Comparison of ENCODE assay signal across 11 cellular contexts in genomic region chr14:20434701-20435453, GRCh38. TPM values are rescaled to one million over a fixed set of nuclear protein-coding genes. Genes with fewer than 3 reads are reported as not detected.
DNase-seq lines count a peak whose midpoint lies in the region; ATAC-seq and TF ChIP-seq lines count a peak whose summit lies in the region.
"Had no signal": no experiment of that assay in that cellular context is flagged by ENCODE, and none has a peak within 500 bp of the region (broad histone marks: within the 10 kb centered on the region; RNA-seq: fewer than 3 reads in every experiment).

No MANE protein-coding gene starts in this region.

- no peaks in the 10 kb centered on the region for H3K36me3 Mint-ChIP-seq in HFFc6 (ENCODE audit: low read depth)
- H3K36me3 Mint-ChIP-seq: activated naive CD8-positive, alpha-beta T cell treated with anti-CD3 and anti-CD28 coated beads, Interleukin-2, amount 10 ng/mL, durations not matched to agents 7 days and 5 days had no signal

- peaks cover 10% of the 10 kb centered on the region for H3K27me3 Mint-ChIP-seq in HFFc6 (ENCODE audit: insufficient read depth)

- H3K4me3 ChIP-seq in skeletal muscle cell (ENCODE audit: low read depth, low read length) (peak overlapping the region; percentile 22), HAP-1 (no peak overlapping the region)

- H3K9me3 ChIP-seq in HAP-1, result no peaks in the 10 kb centered on the region

- in situ Hi-C loops in HAP-1 (cut with MboI; ENCODE audit: low sequenced_read_pairs), result no loop called here

- H3K9me3 Mint-ChIP-seq in HFFc6, result no peaks in the 10 kb centered on the region
- H3K9me3 Mint-ChIP-seq: activated naive CD8-positive, alpha-beta T cell treated with anti-CD3 and anti-CD28 coated beads, Interleukin-2, amount 10 ng/mL, durations not matched to agents 7 days and 5 days had no signal

- no peak overlapping the region for H3K27ac Mint-ChIP-seq in HFFc6
- H3K27ac Mint-ChIP-seq: activated naive CD8-positive, alpha-beta T cell treated with anti-CD3 and anti-CD28 coated beads, Interleukin-2, amount 10 ng/mL, durations not matched to agents 7 days and 5 days had no signal

- H3K36me3 ChIP-seq in HAP-1 (replicated peaks), result no peaks in the 10 kb centered on the region

- DNase-seq in HFFc6 (no peak), caudate nucleus (lab: John Stamatoyannopoulos, UW) (peak in 55 of 61 donors; percentile 17 to 97 (median 59)), inferior parietal cortex (ENCODE audit: extremely low spot score) (peak; percentile 76), skeletal muscle cell (ENCODE audit: low read depth) (no peak), HAP-1 (ENCODE audit: low spot score in 2 of 2) (no peak), OCI-M1 (lab: John Stamatoyannopoulos, UW) (no peak)
- no peak for DNase-seq in activated CD4-positive, alpha-beta T cell treated with anti-CD3 and anti-CD28 coated beads, Interleukin-2, amount 50 U/mL, for 4 hours
- DNase-seq: activated naive CD8-positive, alpha-beta T cell treated with anti-CD3 and anti-CD28 coated beads, Interleukin-2, amount 10 ng/mL, durations not matched to agents 7 days and 5 days; GDM1 had no signal

- no peak for ATAC-seq in GM21367 (IDR thresholded peaks at IDR 0.05; ENCODE audit: unreplicated experiment)

- peak overlapping the region; percentile 67 for H3K4me3 Mint-ChIP-seq in HFFc6
- H3K4me3 Mint-ChIP-seq: activated naive CD8-positive, alpha-beta T cell treated with anti-CD3 and anti-CD28 coated beads, Interleukin-2, amount 10 ng/mL, durations not matched to agents 7 days and 5 days had no signal

- no peak for TF ChIP-seq CTCF in HFFc6 (IDR thresholded peaks at IDR 0.05)

- H3K27me3 ChIP-seq in HAP-1 (ENCODE audit: low read depth), result no peaks in the 10 kb centered on the region

- H3K4me1 Mint-ChIP-seq in HFFc6 (ENCODE audit: low read depth), result peaks cover 19% of the 10 kb centered on the region

- peak overlapping the region; percentile 87 for H3K27ac ChIP-seq in caudate nucleus (ENCODE audit: low read depth, low read length)
- H3K27ac ChIP-seq: VCaP had no signal

- no peaks in the 10 kb centered on the region for H3K4me1 ChIP-seq in HAP-1

RNA-seq across cellular contexts. Expression of gene KLHL33, which starts 1.1 kb away (rescaled TPM):
- under 1 TPM in 1 of 6 experiments, not detected in 5; 0.05 TPM for total RNA-seq in HFFc6 (2021; fragmentation: NEBNext Ultra II Directional; extraction: Animal tissue kit (Norgen Biotek cat#: 25700))

RNA-seq across cellular contexts. Expression of gene OSGEP, which starts 19.7 kb away (rescaled TPM):
- 10 to 100 TPM; 26.4 to 33.8 (median 30.7) TPM for total RNA-seq in HFFc6 (2021; fragmentation: NEBNext Ultra II Directional; extraction: Animal tissue kit (Norgen Biotek cat#: 25700))

RNA-seq across cellular contexts. Expression of gene APEX1, which starts 20.1 kb away (rescaled TPM):
- 100 to 1,000 TPM; 161 to 189 (median 184) TPM for total RNA-seq in HFFc6 (2021; fragmentation: NEBNext Ultra II Directional; extraction: Animal tissue kit (Norgen Biotek cat#: 25700))

RNA-seq across cellular contexts. Expression of gene TEP1, which starts 21.6 kb away (rescaled TPM):
- 10 to 100 TPM; 11.6 to 16.1 (median 13.7) TPM for total RNA-seq in HFFc6 (2021; fragmentation: NEBNext Ultra II Directional; extraction: Animal tissue kit (Norgen Biotek cat#: 25700))

RNA-seq across cellular contexts. Expression of gene PIP4P1, which starts 26.4 kb away (rescaled TPM):
- total RNA-seq in HFFc6 (2021; fragmentation: NEBNext Ultra II Directional; extraction: Animal tissue kit (Norgen Biotek cat#: 25700)), result 10 to 100 TPM; 17.0 to 20.3 (median 19.2) TPM

Comparison
In these comparisons a context has a peak if more than half of its experiments do, and no peak if none do; other contexts are left out.
1. DNase-seq: peak in caudate nucleus (55 of 61) and inferior parietal cortex (single experiment); none in HFFc6 (single experiment), skeletal muscle cell (single experiment), activated CD4-positive, alpha-beta T cell treated with anti-CD3 and anti-CD28 coated beads, Interleukin-2, amount 50 U/mL, for 4 hours (0 of 2), HAP-1 (0 of 2) and OCI-M1 (single experiment).